ENCODE assay signal across 11 cellular contexts in the genomic region with DNA sequence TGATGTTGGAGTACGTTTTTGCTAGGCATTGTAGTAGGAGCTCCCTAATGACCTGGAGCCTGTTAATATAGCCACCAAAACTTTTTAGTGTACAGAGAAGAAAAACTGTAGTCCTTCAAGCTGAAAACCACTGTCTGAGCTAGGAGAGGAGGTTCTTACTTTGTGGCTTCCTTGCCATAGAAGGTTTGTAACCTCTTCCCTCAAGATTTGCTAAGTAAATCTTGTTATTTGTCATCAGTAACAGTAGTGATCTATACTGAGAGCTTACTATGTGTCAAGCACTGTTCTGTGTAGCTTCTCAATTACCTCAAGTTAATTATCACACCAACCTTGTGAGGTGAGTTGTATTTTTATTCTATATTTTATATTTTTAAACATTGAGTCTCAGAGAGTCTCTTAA. TPM values are rescaled to one million over a fixed set of nuclear protein-coding genes. Genes with fewer than 3 reads are reported as not detected.
A peak's percentile ranks its signal among the peaks of the same experiment; 100 is the strongest.
DNase-seq lines count a peak whose midpoint lies in the region; ATAC-seq and TF ChIP-seq lines count a peak whose summit lies in the region.
"Had no signal": no experiment of that assay in that cellular context is flagged by ENCODE, and none has a peak within 500 bp of the region (broad histone marks: within the 10 kb centered on the region; RNA-seq: fewer than 3 reads in every experiment).

No MANE protein-coding gene starts in this region.

- intact Hi-C loops in lower lobe of right lung (cut with DNase I) = no loop called here

- peaks cover 93% of the 10 kb centered on the region for H3K4me1 Mint-ChIP-seq in activated T-cell treated with anti-CD3 and anti-CD28 coated beads, Interleukin-2, amount 50 U/mL, for 72 hours (ENCODE audit: low read depth)
- peaks cover 10% of the 10 kb centered on the region for H3K4me1 Mint-ChIP-seq in GM23338

- no peaks in the 10 kb centered on the region for H3K9me3 Mint-ChIP-seq in activated T-cell treated with anti-CD3 and anti-CD28 coated beads, Interleukin-2, amount 50 U/mL, for 72 hours
- H3K9me3 Mint-ChIP-seq in GM23338 = no peaks in the 10 kb centered on the region; the same call in 2 of the 3 replicates

- H3K4me3 ChIP-seq in GM23338 (no peak overlapping the region), lower lobe of right lung (no peak overlapping the region)
- H3K4me3 ChIP-seq: stomach had no signal

- H3K27ac ChIP-seq in GM23338 (ENCODE audit: low read depth) (no peak overlapping the region), caudate nucleus (ENCODE audit: low read depth, low read length) (no peak overlapping the region), lower lobe of right lung (no peak overlapping the region)
- H3K27ac ChIP-seq: stomach had no signal

- H3K27me3 Mint-ChIP-seq in activated T-cell treated with anti-CD3 and anti-CD28 coated beads, Interleukin-2, amount 50 U/mL, for 72 hours (ENCODE audit: low read depth) = no peaks in the 10 kb centered on the region
- H3K27me3 Mint-ChIP-seq in GM23338 (ENCODE audit: insufficient read depth, low read depth, poor library complexity) = peaks cover 2% of the 10 kb centered on the region

- no peaks in the 10 kb centered on the region for H4K20me1 ChIP-seq in GM23338 (replicated peaks; ENCODE audit: insufficient read depth)

- DNase-seq in activated T-cell treated with anti-CD3 and anti-CD28 coated beads, Interleukin-2, amount 50 U/mL, for 72 hours = no peak
- no peak for DNase-seq in activated T-cell treated with anti-CD3 and anti-CD28 coated beads, Interleukin-2, amount 50 U/mL, for 48 hours
- DNase-seq in GM23338 (ENCODE audit: low spot score) (no peak), AML-193 (lab: John Stamatoyannopoulos, UW) (no peak), caudate nucleus (lab: John Stamatoyannopoulos, UW) (no peak), lower lobe of right lung (no peak)
- no peak for DNase-seq in stimulated activated naive CD8-positive, alpha-beta T cell treated with anti-CD3 and anti-CD28 coated beads, Interleukin-15, Interleukin-2, amounts not matched to agents 100 U/mL and 50 U/mL, for 24 hours
- DNase-seq: activated CD8-positive, alpha-beta memory T cell treated with anti-CD3 and anti-CD28 coated beads, Interleukin-2, amount 50 U/mL, for 4 hours; retina; stomach had no signal

- H3K27ac Mint-ChIP-seq in activated T-cell treated with anti-CD3 and anti-CD28 coated beads, Interleukin-2, amount 50 U/mL, for 72 hours = peak overlapping the region; percentile 87
- H3K27ac Mint-ChIP-seq in GM23338 = no peak overlapping the region

- peaks cover under 1 to 11% of the 10 kb centered on the region in 2 donors for H3K36me3 Mint-ChIP-seq in activated T-cell treated with anti-CD3 and anti-CD28 coated beads, Interleukin-2, amount 50 U/mL, for 72 hours (ENCODE audit: insufficient read depth in 2 of 2)
- H3K36me3 Mint-ChIP-seq in GM23338 (ENCODE audit: low read depth) = peaks cover under 1% of the 10 kb centered on the region; the same call in 1 of the 3 replicates

- TF ChIP-seq CTCF in GM23338 (conservative IDR thresholded peaks at IDR 0.05; ENCODE audit: low read depth in 2 of 2) = no peak
- no peak for TF ChIP-seq CTCF in lower lobe of right lung (IDR thresholded peaks at IDR 0.05)

- 0 out of 2 replicates have a peak overlapping the region, but pooled peaks have one; percentile 44 for H3K4me2 ChIP-seq in GM23338

- ATAC-seq in activated T-cell treated with anti-CD3 and anti-CD28 coated beads, Interleukin-2, amount 50 U/mL, for 72 hours (replicated peaks in 1 of 2) = peak; percentile 52 to 54
- ATAC-seq in GM23338 = no peak
- peak; percentile 97 for ATAC-seq in HG03460 (IDR thresholded peaks at IDR 0.05; ENCODE audit: unreplicated experiment)
- peak; percentile 58 for ATAC-seq in stimulated activated naive CD8-positive, alpha-beta T cell treated with anti-CD3 and anti-CD28 coated beads, Interleukin-15, Interleukin-2, amounts not matched to agents 100 U/mL and 50 U/mL, for 24 hours
- ATAC-seq in lower lobe of right lung = no peak

- H3K9me2 ChIP-seq in GM23338 (ENCODE audit: insufficient read depth) = 0 out of 2 replicates have a peak, but pooled peaks cover 3% of the 10 kb centered on the region

- no peaks in the 10 kb centered on the region for H3K79me2 ChIP-seq in GM23338 (replicated peaks; ENCODE audit: insufficient read depth)

- H3K4me3 Mint-ChIP-seq in activated T-cell treated with anti-CD3 and anti-CD28 coated beads, Interleukin-2, amount 50 U/mL, for 72 hours = peak overlapping the region; percentile 85 to 87
- H3K4me3 Mint-ChIP-seq in GM23338 = no peak overlapping the region

- no peaks in the 10 kb centered on the region for H3K36me3 ChIP-seq in GM23338 (ENCODE audit: insufficient read depth)
- H3K36me3 ChIP-seq in lower lobe of right lung = no peaks in the 10 kb centered on the region
- H3K36me3 ChIP-seq: stomach had no signal

- no peaks in the 10 kb centered on the region for H3F3A ChIP-seq in GM23338 (replicated peaks; ENCODE audit: low read depth)

- no peaks in the 10 kb centered on the region for H3K9me3 ChIP-seq in lower lobe of right lung
- H3K9me3 ChIP-seq: stomach had no signal

- H3K4me1 ChIP-seq in GM23338 (ENCODE audit: insufficient read depth) = peaks cover 11% of the 10 kb centered on the region; the same call in 1 of the 2 replicates
- peaks cover 16% of the 10 kb centered on the region for H3K4me1 ChIP-seq in lower lobe of right lung
- H3K4me1 ChIP-seq: stomach had no signal

- H3K27me3 ChIP-seq in GM23338 (ENCODE audit: insufficient read depth) (no peaks in the 10 kb centered on the region), lower lobe of right lung (ENCODE audit: low read depth) (no peaks in the 10 kb centered on the region)
- H3K27me3 ChIP-seq: stomach had no signal

- H2AFZ ChIP-seq in GM23338 = no peak overlapping the region

TF ChIP-seq in GM23338, 12 proteins besides CTCF, POLR2A, EP300 and RAD21 (continues in another document):
- TF ChIP-seq ETS1 (IDR thresholded peaks at IDR 0.05) (no peak), REST (IDR thresholded peaks at IDR 0.05; ENCODE audit: unreplicated experiment) (no peak), EZH2phosphoT487 (IDR thresholded peaks at IDR 0.05; ENCODE audit: unreplicated experiment) (no peak), NANOG (IDR thresholded peaks at IDR 0.05; ENCODE audit: borderline replicate concordance) (no peak), JUNB (IDR thresholded peaks at IDR 0.05; ENCODE audit: unreplicated experiment) (no peak), EZH2 (IDR thresholded peaks at IDR 0.05; ENCODE audit: low read depth, unreplicated experiment) (no peak), POLR2AphosphoS5 (IDR thresholded peaks at IDR 0.05; ENCODE audit: low read depth) (no peak), ZNF114 (CRISPR knock-in tag; IDR thresholded peaks at IDR 0.05) (no peak)

RNA-seq across cellular contexts. Expression of gene LRRC8C, which starts 21.2 kb away (rescaled TPM):
- 10 to 100 TPM; 33.1 to 36.7 TPM for total RNA-seq in activated T-cell treated with anti-CD3 and anti-CD28 coated beads, Interleukin-2, amount 50 U/mL, for 72 hours
- 2.6 and 3.9 TPM in 2 replicates for total RNA-seq in GM23338 (2014; rRNA removed; shearing (Covaris generic))
- polyA plus RNA-seq in GM23338 (2016; fragmentation: Nextera tagmentation; extraction: Ambion mirVana) = 0.78 and 0.89 TPM in 2 replicates
- total RNA-seq in lower lobe of right lung = 13.0 TPM

Comparison
In these comparisons a context has a peak if more than half of its experiments do, and no peak if none do; other contexts are left out.
1. ATAC-seq: peak in activated T-cell treated with anti-CD3 and anti-CD28 coated beads, Interleukin-2, amount 50 U/mL, for 72 hours (2 of 2), HG03460 (single experiment) and stimulated activated naive CD8-positive, alpha-beta T cell treated with anti-CD3 and anti-CD28 coated beads, Interleukin-15, Interleukin-2, amounts not matched to agents 100 U/mL and 50 U/mL, for 24 hours (single experiment); none in GM23338 (single experiment) and lower lobe of right lung (0 of 2).